Comparison of ENCODE assay signal across 12 cellular contexts in the genomic region with DNA sequence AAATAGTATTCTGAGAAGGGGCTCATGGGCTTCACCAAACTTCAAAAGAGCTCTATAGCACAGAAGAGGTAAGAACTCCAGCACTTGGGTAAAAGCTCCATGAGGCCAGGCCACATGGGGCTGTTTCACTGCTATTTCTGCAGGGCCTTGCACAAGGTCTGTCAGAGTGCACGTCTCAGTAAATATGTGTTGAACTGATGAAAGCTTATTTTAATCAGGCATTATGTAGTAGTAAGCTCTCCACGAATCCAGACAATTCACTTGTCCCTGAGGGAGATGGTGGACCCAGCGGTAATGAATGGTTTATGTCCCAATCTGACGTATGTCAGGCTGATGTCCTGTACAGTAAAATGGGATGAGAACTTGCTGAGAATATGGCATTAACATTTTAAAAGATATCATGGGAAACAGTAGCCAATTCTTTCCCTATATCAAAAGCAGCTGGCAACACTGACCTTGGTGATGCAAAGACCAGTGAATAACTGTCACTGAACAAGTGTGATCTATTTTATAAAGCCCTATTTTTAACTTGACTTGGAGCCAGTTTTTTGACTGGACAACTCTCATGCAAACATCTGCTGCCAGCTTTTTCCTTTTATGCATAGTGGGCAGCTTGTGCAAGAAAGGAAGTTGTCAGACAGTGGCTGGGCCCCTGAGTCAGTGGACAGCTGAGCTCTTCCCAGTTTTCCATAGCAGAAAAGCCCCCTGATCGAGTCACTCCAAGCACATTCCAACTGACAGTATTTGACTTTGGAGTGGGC.
A peak's percentile ranks its signal among the peaks of the same experiment; 100 is the strongest.
DNase-seq lines count a peak whose midpoint lies in the region; ATAC-seq and TF ChIP-seq lines count a peak whose summit lies in the region.
"Had no signal": no experiment of that assay in that cellular context is flagged by ENCODE, and none has a peak within 500 bp of the region (broad histone marks: within the 10 kb centered on the region; RNA-seq: fewer than 3 reads in every experiment).

No MANE protein-coding gene starts in this region.

- H3K4ac ChIP-seq in trophoblast cell (ENCODE audit: low read depth, low read length) = no peak overlapping the region

- H3K18ac ChIP-seq in trophoblast cell (ENCODE audit: low read length) = no peak overlapping the region

- H3K36me3 ChIP-seq in BJ (ENCODE audit: control insufficient read depth, insufficient read depth, low read length) = no peaks in the 10 kb centered on the region
- no peaks in the 10 kb centered on the region for H3K36me3 ChIP-seq in trophoblast cell (ENCODE audit: control insufficient read depth in 1 of 2, insufficient read depth in 2 of 2, low read length in 2 of 2)

- H3K27me3 Mint-ChIP-seq in activated naive CD8-positive, alpha-beta T cell treated with anti-CD3 and anti-CD28 coated beads for 36 hours = peaks cover 9% of the 10 kb centered on the region

- no peaks in the 10 kb centered on the region for H3K79me1 ChIP-seq in trophoblast cell (ENCODE audit: low read length)

- no peak overlapping the region for H3K27ac Mint-ChIP-seq in activated naive CD8-positive, alpha-beta T cell treated with anti-CD3 and anti-CD28 coated beads for 36 hours

- peak overlapping the region; percentile 46 for H3K9ac ChIP-seq in trophoblast cell (ENCODE audit: low read length)

- H3K4me3 ChIP-seq in BJ (ENCODE audit: low read depth, low read length) (no peak overlapping the region), trophoblast cell (ENCODE audit: low read depth, low read length) (no peak overlapping the region)

- POLR2A ChIA-PET in BJ (lab: Charles Lee) = interaction anchor here (0.6 to 1.2 kb wide), 3 partner anchors 40 to 295 kb away, joined by 3 to 11 read pairs (median 4); no protein-coding TSS in a partner anchor

- no peaks in the 10 kb centered on the region for H3K9me3 ChIP-seq in trophoblast cell (ENCODE audit: insufficient read depth, low read depth, low read length)

- no peaks in the 10 kb centered on the region for H3K79me2 ChIP-seq in trophoblast cell (ENCODE audit: control insufficient read depth, insufficient read depth, low read length, poor library complexity)

- no peak overlapping the region for H4K91ac ChIP-seq in trophoblast cell (ENCODE audit: low read depth, low read length)

- no peaks in the 10 kb centered on the region for H3K9me3 Mint-ChIP-seq in activated naive CD8-positive, alpha-beta T cell treated with anti-CD3 and anti-CD28 coated beads for 36 hours

- no peak overlapping the region for H2BK120ac ChIP-seq in trophoblast cell (ENCODE audit: insufficient read depth, low read length, poor library complexity)

- no CpG with 5 or more reads among the region's 5 CpGs for WGBS in trophoblast cell (ENCODE audit: extremely low coverage, insufficient coverage, insufficient read length)

- CTCF ChIA-PET in BJ (lab: Yijun Ruan, JAX) = no interaction called here

- H3K4me1 ChIP-seq in trophoblast cell (ENCODE audit: control insufficient read depth in 1 of 2, insufficient read depth in 2 of 2, low read length in 2 of 2) = no peaks in the 10 kb centered on the region

- H3K4me2 ChIP-seq in trophoblast cell (ENCODE audit: low read length) = no peak overlapping the region

- no peak overlapping the region for H2AK5ac ChIP-seq in trophoblast cell (ENCODE audit: low read length)

- H4K8ac ChIP-seq in trophoblast cell (ENCODE audit: low read depth, low read length) = no peak overlapping the region

- H2AFZ ChIP-seq in trophoblast cell (ENCODE audit: insufficient read depth, low read length, poor library complexity) = no peak overlapping the region

- H2BK5ac ChIP-seq in trophoblast cell (ENCODE audit: low read depth, low read length, poor library complexity) = no peak overlapping the region

- H3K27ac ChIP-seq in trophoblast cell (ENCODE audit: low read depth, low read length) = no peak overlapping the region

- no peak overlapping the region for H3K23ac ChIP-seq in trophoblast cell (ENCODE audit: low read length)

- H3K4me1 Mint-ChIP-seq in activated naive CD8-positive, alpha-beta T cell treated with anti-CD3 and anti-CD28 coated beads for 36 hours = no peaks in the 10 kb centered on the region

- no peak for TF ChIP-seq CTCF in BJ (IDR thresholded peaks at IDR 0.05; ENCODE audit: insufficient read depth, low read depth, low read length)

- H3K14ac ChIP-seq in trophoblast cell (ENCODE audit: low read length) = no peak overlapping the region

- DNase-seq in BJ (ENCODE audit: low read depth) (peak; percentile 75), SHP77 treated with DMSO at 0.1 percent for 48 hours (lab: John Stamatoyannopoulos, UW) (peak; percentile 4), fibroblast of peridontal ligament (ENCODE audit: extremely low read depth) (peak; percentile 97), trophoblast cell (peak in 1 of 2 donors; percentile 10), NCI-H1930 (lab: John Stamatoyannopoulos, UW) (no peak), CD1c-positive myeloid dendritic cell (ENCODE audit: extremely low spot score) (no peak)
- no peak for DNase-seq in activated naive CD8-positive, alpha-beta T cell treated with anti-CD3 and anti-CD28 coated beads for 36 hours
- DNase-seq: activated T-cell treated with anti-CD3 and anti-CD28 coated beads, Interleukin-2, amount 50 U/mL, for 48 hours; NCI-H2227 treated with DMSO at 0.1 percent for 48 hours; stimulated activated CD4-positive, alpha-beta T cell treated with anti-CD3 and anti-CD28 coated beads, Interleukin-2, amount 100 ng/mL, for 48 hours had no signal

- ATAC-seq in GM18502 (IDR thresholded peaks at IDR 0.05; ENCODE audit: poor library complexity, unreplicated experiment) = no peak
- ATAC-seq: HCT116 had no signal

- H2BK12ac ChIP-seq in trophoblast cell (ENCODE audit: low read length) = no peak overlapping the region

- no peak overlapping the region for H3K4me3 Mint-ChIP-seq in activated naive CD8-positive, alpha-beta T cell treated with anti-CD3 and anti-CD28 coated beads for 36 hours

- no peaks in the 10 kb centered on the region for H3K36me3 Mint-ChIP-seq in activated naive CD8-positive, alpha-beta T cell treated with anti-CD3 and anti-CD28 coated beads for 36 hours

- H3K27me3 ChIP-seq in BJ (ENCODE audit: control insufficient read depth, insufficient read depth, low read length) (no peaks in the 10 kb centered on the region), trophoblast cell (ENCODE audit: insufficient read depth, low read length) (no peaks in the 10 kb centered on the region)

- no peak overlapping the region for H4K12ac ChIP-seq in trophoblast cell (ENCODE audit: low read depth, low read length)

Comparison
In these comparisons a context has a peak if more than half of its experiments do, and no peak if none do; other contexts are left out.
1. DNase-seq: peak in BJ (single experiment), SHP77 treated with DMSO at 0.1 percent for 48 hours (single experiment) and fibroblast of peridontal ligament (single experiment); none in NCI-H1930 (0 of 2), activated naive CD8-positive, alpha-beta T cell treated with anti-CD3 and anti-CD28 coated beads for 36 hours (single experiment) and CD1c-positive myeloid dendritic cell (single experiment).